30 cellular contexts compared by ENCODE assay signal in the genomic region with DNA sequence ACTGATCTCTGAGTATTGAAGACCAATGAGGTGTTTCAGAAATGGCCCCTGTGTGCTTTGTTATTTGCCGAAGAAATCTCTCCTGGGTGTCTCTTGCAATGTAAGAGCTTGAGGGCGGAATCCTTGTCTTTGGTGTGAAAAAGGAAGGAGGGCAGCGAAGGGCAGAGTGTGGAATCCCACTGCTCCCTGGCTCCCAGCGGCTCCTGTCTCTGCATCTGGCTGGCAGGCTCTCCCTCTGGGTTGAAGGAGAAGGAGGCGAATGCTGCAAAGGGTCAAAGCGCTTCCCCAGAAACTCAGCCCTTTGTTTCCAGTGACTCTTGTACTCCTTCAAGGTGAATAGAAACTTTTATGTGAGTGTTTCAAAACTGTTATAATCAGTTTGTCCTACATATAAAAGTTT.
"Had no signal": no experiment of that assay in that cellular context is flagged by ENCODE, and none has a peak within 500 bp of the region (broad histone marks: within the 10 kb centered on the region; RNA-seq: fewer than 3 reads in every experiment).

No MANE protein-coding gene starts in this region.

- H3K9me3 Mint-ChIP-seq: memory B cell, mesothelial cell of epicardium, nephron, type B pancreatic cell had no signal

- H3K27me3 ChIP-seq: dorsolateral prefrontal cortex, gastrocnemius medialis, ovary, sigmoid colon, testis, tibial artery had no signal

- H3K27ac Mint-ChIP-seq: immature natural killer cell; memory B cell; mesothelial cell of epicardium; naive thymus-derived CD4-positive, alpha-beta T cell; nephron; stimulated activated effector memory CD8-positive, alpha-beta T cell treated with anti-CD3 and anti-CD28 coated beads, Interleukin-12 subunit alpha, Interleukin-12 subunit beta, amount 100 ng/mL, for 72 hours; type B pancreatic cell had no signal

- H3K27ac ChIP-seq: dorsolateral prefrontal cortex, epithelial cell of prostate, gastrocnemius medialis, ovary, psoas muscle, sigmoid colon, testis, tibial artery had no signal

- H3K4me3 ChIP-seq: dorsolateral prefrontal cortex, gastrocnemius medialis, lung, ovary, psoas muscle, sigmoid colon, testis, tibial artery had no signal

- ATAC-seq: esophagus mucosa; gastrocnemius medialis; left lobe of liver; naive thymus-derived CD4-positive, alpha-beta T cell; psoas muscle; right cardiac atrium; stimulated activated effector memory CD8-positive, alpha-beta T cell treated with anti-CD3 and anti-CD28 coated beads, Interleukin-12 subunit alpha, Interleukin-12 subunit beta, amount 100 ng/mL, for 72 hours; stimulated activated naive CD8-positive, alpha-beta T cell treated with anti-CD3 and anti-CD28 coated beads, Interleukin-15, Interleukin-2, amounts not matched to agents 100 U/mL and 50 U/mL, for 24 hours had no signal

- DNase-seq: dorsolateral prefrontal cortex; effector CD4-positive, alpha-beta T cell; foreskin fibroblast; gastrocnemius medialis; head of caudate nucleus; immature natural killer cell; naive thymus-derived CD4-positive, alpha-beta T cell; occipital lobe; ovary; posterior cingulate gyrus; psoas muscle; right cardiac atrium; sigmoid colon; stimulated activated CD4-positive, alpha-beta T cell treated with anti-CD3 and anti-CD28 coated beads, Interleukin-2, amount 100 ng/mL, for 24 hours; stimulated activated CD4-positive, alpha-beta T cell treated with anti-CD3 and anti-CD28 coated beads, Interleukin-4, amount 100 ng/mL, for 24 hours; stimulated activated naive CD8-positive, alpha-beta T cell treated with anti-CD3 and anti-CD28 coated beads, Interleukin-15, Interleukin-2, amounts not matched to agents 100 U/mL and 50 U/mL, for 24 hours; substantia nigra; testis; tibial artery had no signal

- H3K36me3 ChIP-seq: gastrocnemius medialis, ovary, sigmoid colon, tibial artery had no signal

- H3K4me1 Mint-ChIP-seq: immature natural killer cell; memory B cell; stimulated activated effector memory CD8-positive, alpha-beta T cell treated with anti-CD3 and anti-CD28 coated beads, Interleukin-12 subunit alpha, Interleukin-12 subunit beta, amount 100 ng/mL, for 72 hours had no signal

- H3K36me3 Mint-ChIP-seq: immature natural killer cell; memory B cell; mesothelial cell of epicardium; naive thymus-derived CD4-positive, alpha-beta T cell; stimulated activated effector memory CD8-positive, alpha-beta T cell treated with anti-CD3 and anti-CD28 coated beads, Interleukin-12 subunit alpha, Interleukin-12 subunit beta, amount 100 ng/mL, for 72 hours; type B pancreatic cell had no signal

- H3K9me3 ChIP-seq: gastrocnemius medialis, ovary, psoas muscle, sigmoid colon, testis, tibial artery had no signal

- H3K27me3 Mint-ChIP-seq: memory B cell; naive thymus-derived CD4-positive, alpha-beta T cell; type B pancreatic cell had no signal

- H3K4me3 Mint-ChIP-seq: immature natural killer cell; memory B cell; mesothelial cell of epicardium; naive thymus-derived CD4-positive, alpha-beta T cell; nephron; stimulated activated effector memory CD8-positive, alpha-beta T cell treated with anti-CD3 and anti-CD28 coated beads, Interleukin-12 subunit alpha, Interleukin-12 subunit beta, amount 100 ng/mL, for 72 hours; type B pancreatic cell had no signal

- H3K4me1 ChIP-seq: gastrocnemius medialis, psoas muscle, sigmoid colon, testis, tibial artery had no signal

- FAIRE-seq: colon, keratinocyte had no signal
